ENCODE assay signal across 1 cellular context in genomic region chr21:15441060-15441493, GRCh38.
TF ChIP-seq lines count a peak whose summit lies in the region.

No MANE protein-coding gene starts in this region.

TF ChIP-seq in HepG2, 621 proteins besides CTCF, POLR2A, EP300 and RAD21 (continued from another document and continues in another):
- TF ChIP-seq KIAA2018 (CRISPR knock-in tag; IDR thresholded peaks at IDR 0.05; ENCODE audit: borderline replicate concordance) (no peak), MEF2D (CRISPR knock-in tag; IDR thresholded peaks at IDR 0.05) (peak; percentile 94), CBFB (CRISPR knock-in tag; IDR thresholded peaks at IDR 0.05) (peak; percentile 81), RERE (CRISPR knock-in tag; IDR thresholded peaks at IDR 0.05; ENCODE audit: low read depth) (peak; percentile 93), IRX3 (CRISPR knock-in tag; IDR thresholded peaks at IDR 0.05; ENCODE audit: borderline replicate concordance, low read depth) (no peak), BCLAF1 (IDR thresholded peaks at IDR 0.05) (no peak), ZNF564 (CRISPR knock-in tag; IDR thresholded peaks at IDR 0.05) (peak; percentile 73; the same call in 1 of the 2 replicates), SP5 (CRISPR knock-in tag; IDR thresholded peaks at IDR 0.05; ENCODE audit: borderline replicate concordance, low read depth) (peak; percentile 82), ZNF264 (CRISPR knock-in tag; IDR thresholded peaks at IDR 0.05) (peak; percentile 92), HIVEP1 (CRISPR knock-in tag; IDR thresholded peaks at IDR 0.05) (no peak; the same call in 1 of the 2 replicates), THAP11 (CRISPR knock-in tag; IDR thresholded peaks at IDR 0.05) (peak; percentile 67), ZBTB40 (IDR thresholded peaks at IDR 0.05) (no peak), ZBTB40 (CRISPR knock-in tag; IDR thresholded peaks at IDR 0.05) (peak; percentile 34; the same call in 1 of the 2 replicates), ZNF281 (CRISPR knock-in tag; IDR thresholded peaks at IDR 0.05; ENCODE audit: borderline replicate concordance) (peak; percentile 45; the same call in 1 of the 2 replicates), SIX1 (CRISPR knock-in tag; IDR thresholded peaks at IDR 0.05; ENCODE audit: borderline replicate concordance) (peak; percentile 59; the same call in 1 of the 2 replicates), POGZ (CRISPR knock-in tag; IDR thresholded peaks at IDR 0.05) (peak; percentile 98), RXRB (CRISPR knock-in tag; IDR thresholded peaks at IDR 0.05; ENCODE audit: borderline replicate concordance) (peak; percentile 99), TCF7L2 (IDR thresholded peaks at IDR 0.05; ENCODE audit: low read depth, low read length) (peak; percentile 70; the same call in 1 of the 2 replicates), KDM6A (CRISPR knock-in tag; IDR thresholded peaks at IDR 0.05; ENCODE audit: low read depth) (peak; percentile 74), ZNF124 (CRISPR knock-in tag; IDR thresholded peaks at IDR 0.05) (no peak)
